ENCODE assay signal across 26 cellular contexts in the genomic region with DNA sequence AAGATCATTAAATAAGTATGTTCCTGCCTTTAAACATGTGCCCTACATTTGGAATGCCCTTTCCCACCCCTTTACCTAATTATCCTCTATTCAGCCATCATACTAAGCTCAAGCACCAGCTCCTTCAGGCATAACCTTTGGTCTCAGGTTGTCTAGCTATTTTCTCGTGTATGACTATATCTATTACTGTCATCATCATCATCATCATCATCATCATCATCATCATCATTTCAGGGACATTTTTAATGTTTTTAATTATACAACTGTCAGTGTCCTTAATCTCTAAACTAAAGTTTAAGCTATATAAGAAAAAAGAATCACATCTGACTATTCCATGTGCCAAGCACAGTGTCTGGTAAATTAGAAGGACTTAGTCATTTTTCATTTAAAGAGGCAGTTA.
"Had no signal": no experiment of that assay in that cellular context is flagged by ENCODE, and none has a peak within 500 bp of the region (broad histone marks: within the 10 kb centered on the region; RNA-seq: fewer than 3 reads in every experiment).

No MANE protein-coding gene starts in this region.

- ATAC-seq: activated naive CD8-positive, alpha-beta T cell treated with anti-CD3 and anti-CD28 coated beads, Interleukin-2, amount 50 U/mL, for 24 hours; activated T-cell treated with anti-CD3 and anti-CD28 coated beads, Interleukin-2, amount 50 U/mL, for 72 hours; effector memory CD8-positive, alpha-beta T cell had no signal

- H3K27me3 Mint-ChIP-seq: activated CD4-positive, alpha-beta memory T cell treated with anti-CD3 and anti-CD28 coated beads, Interleukin-2, amount 10 ng/mL, durations not matched to agents 7 days and 5 days; activated CD4-positive, alpha-beta T cell treated with anti-CD3 and anti-CD28 coated beads, Interleukin-2, amount 10 ng/mL, durations not matched to agents 7 days and 5 days; activated naive CD4-positive, alpha-beta T cell treated with anti-CD3 and anti-CD28 coated beads, Interleukin-2, amount 10 ng/mL, durations not matched to agents 7 days and 5 days; activated naive CD8-positive, alpha-beta T cell treated with anti-CD3 and anti-CD28 coated beads for 36 hours; activated naive CD8-positive, alpha-beta T cell treated with anti-CD3 and anti-CD28 coated beads, Interleukin-2, amount 50 U/mL, for 24 hours; activated T-cell treated with anti-CD3 and anti-CD28 coated beads, Interleukin-2, amount 50 U/mL, for 24 hours; effector memory CD8-positive, alpha-beta T cell had no signal

- H3K27ac Mint-ChIP-seq: activated CD4-positive, alpha-beta memory T cell treated with anti-CD3 and anti-CD28 coated beads, Interleukin-2, amount 10 ng/mL, durations not matched to agents 7 days and 5 days; activated CD4-positive, alpha-beta T cell treated with anti-CD3 and anti-CD28 coated beads, Interleukin-2, amount 10 ng/mL, durations not matched to agents 7 days and 5 days; activated naive CD4-positive, alpha-beta T cell treated with anti-CD3 and anti-CD28 coated beads, Interleukin-2, amount 10 ng/mL, durations not matched to agents 7 days and 5 days; activated naive CD8-positive, alpha-beta T cell treated with anti-CD3 and anti-CD28 coated beads for 36 hours; activated naive CD8-positive, alpha-beta T cell treated with anti-CD3 and anti-CD28 coated beads, Interleukin-2, amount 50 U/mL, for 24 hours; activated T-cell treated with anti-CD3 and anti-CD28 coated beads, Interleukin-2, amount 50 U/mL, for 24 hours; activated T-cell treated with anti-CD3 and anti-CD28 coated beads, Interleukin-2, amount 50 U/mL, for 72 hours; effector memory CD8-positive, alpha-beta T cell; WTC11 had no signal

- H3K27me3 ChIP-seq: adrenal gland, body of pancreas, esophagus muscularis mucosa, foreskin keratinocyte, gastrocnemius medialis had no signal

- H3K36me3 ChIP-seq: adrenal gland, esophagus muscularis mucosa, gastrocnemius medialis had no signal

- H3K4me3 Mint-ChIP-seq: activated CD4-positive, alpha-beta memory T cell treated with anti-CD3 and anti-CD28 coated beads, Interleukin-2, amount 10 ng/mL, durations not matched to agents 7 days and 5 days; activated CD4-positive, alpha-beta T cell treated with anti-CD3 and anti-CD28 coated beads, Interleukin-2, amount 10 ng/mL, durations not matched to agents 7 days and 5 days; activated naive CD4-positive, alpha-beta T cell treated with anti-CD3 and anti-CD28 coated beads, Interleukin-2, amount 10 ng/mL, durations not matched to agents 7 days and 5 days; activated naive CD8-positive, alpha-beta T cell treated with anti-CD3 and anti-CD28 coated beads for 36 hours; activated naive CD8-positive, alpha-beta T cell treated with anti-CD3 and anti-CD28 coated beads, Interleukin-2, amount 50 U/mL, for 24 hours; activated T-cell treated with anti-CD3 and anti-CD28 coated beads, Interleukin-2, amount 50 U/mL, for 24 hours; activated T-cell treated with anti-CD3 and anti-CD28 coated beads, Interleukin-2, amount 50 U/mL, for 72 hours; effector memory CD8-positive, alpha-beta T cell; WTC11 had no signal

- H3K4me1 ChIP-seq: adrenal gland, body of pancreas, foreskin keratinocyte, gastrocnemius medialis had no signal

- DNase-seq: activated CD4-positive, alpha-beta memory T cell treated with anti-CD3 and anti-CD28 coated beads, Interleukin-2, amount 10 ng/mL, durations not matched to agents 7 days and 5 days; activated CD4-positive, alpha-beta T cell treated with anti-CD3 and anti-CD28 coated beads for 1 hour; activated CD4-positive, alpha-beta T cell treated with anti-CD3 and anti-CD28 coated beads for 4 hours; activated CD4-positive, alpha-beta T cell treated with anti-CD3 and anti-CD28 coated beads, Interleukin-2, amount 10 ng/mL, durations not matched to agents 7 days and 5 days; activated CD4-positive, alpha-beta T cell treated with anti-CD3 and anti-CD28 coated beads, Interleukin-2, amount 50 U/mL, for 4 hours; activated CD8-positive, alpha-beta memory T cell treated with anti-CD3 and anti-CD28 coated beads, Interleukin-2, amount 50 U/mL, for 48 hours; activated gamma-delta T cell; activated naive CD4-positive, alpha-beta T cell; activated naive CD4-positive, alpha-beta T cell treated with anti-CD3 and anti-CD28 coated beads, Interleukin-2, amount 10 ng/mL, durations not matched to agents 7 days and 5 days; activated naive CD8-positive, alpha-beta T cell treated with anti-CD3 and anti-CD28 coated beads for 36 hours; activated naive CD8-positive, alpha-beta T cell treated with anti-CD3 and anti-CD28 coated beads, Interleukin-2, amount 50 U/mL, for 24 hours; activated T-cell treated with anti-CD3 and anti-CD28 coated beads for 4 hours; activated T-cell treated with anti-CD3 and anti-CD28 coated beads, Interleukin-2, amount 50 U/mL, for 24 hours; activated T-cell treated with anti-CD3 and anti-CD28 coated beads, Interleukin-2, amount 50 U/mL, for 72 hours; adrenal gland; cortex of kidney; dermis blood vessel endothelial cell; effector CD4-positive, alpha-beta T cell; effector memory CD8-positive, alpha-beta T cell; gastrocnemius medialis; glutamatergic neuron had no signal

- H3K9me3 Mint-ChIP-seq: activated CD4-positive, alpha-beta memory T cell treated with anti-CD3 and anti-CD28 coated beads, Interleukin-2, amount 10 ng/mL, durations not matched to agents 7 days and 5 days; activated CD4-positive, alpha-beta T cell treated with anti-CD3 and anti-CD28 coated beads, Interleukin-2, amount 10 ng/mL, durations not matched to agents 7 days and 5 days; activated naive CD4-positive, alpha-beta T cell treated with anti-CD3 and anti-CD28 coated beads, Interleukin-2, amount 10 ng/mL, durations not matched to agents 7 days and 5 days; activated naive CD8-positive, alpha-beta T cell treated with anti-CD3 and anti-CD28 coated beads, Interleukin-2, amount 50 U/mL, for 24 hours; WTC11 had no signal

- H3K4me3 ChIP-seq: adrenal gland, body of pancreas, esophagus muscularis mucosa, gastrocnemius medialis had no signal

- H3K4me1 Mint-ChIP-seq: activated CD4-positive, alpha-beta memory T cell treated with anti-CD3 and anti-CD28 coated beads, Interleukin-2, amount 10 ng/mL, durations not matched to agents 7 days and 5 days; activated CD4-positive, alpha-beta T cell treated with anti-CD3 and anti-CD28 coated beads, Interleukin-2, amount 10 ng/mL, durations not matched to agents 7 days and 5 days; activated naive CD4-positive, alpha-beta T cell treated with anti-CD3 and anti-CD28 coated beads, Interleukin-2, amount 10 ng/mL, durations not matched to agents 7 days and 5 days; activated naive CD8-positive, alpha-beta T cell treated with anti-CD3 and anti-CD28 coated beads for 36 hours; activated naive CD8-positive, alpha-beta T cell treated with anti-CD3 and anti-CD28 coated beads, Interleukin-2, amount 50 U/mL, for 24 hours had no signal

- H3K27ac ChIP-seq: adrenal gland, body of pancreas, esophagus muscularis mucosa, foreskin keratinocyte, gastrocnemius medialis, VCaP had no signal

- H3K36me3 Mint-ChIP-seq: activated naive CD4-positive, alpha-beta T cell treated with anti-CD3 and anti-CD28 coated beads, Interleukin-2, amount 10 ng/mL, durations not matched to agents 7 days and 5 days; activated naive CD8-positive, alpha-beta T cell treated with anti-CD3 and anti-CD28 coated beads for 36 hours; WTC11 had no signal

- H3K9me3 ChIP-seq: adrenal gland, body of pancreas, esophagus muscularis mucosa, gastrocnemius medialis had no signal
